1 cellular context compared by ENCODE assay signal in the genomic region with DNA sequence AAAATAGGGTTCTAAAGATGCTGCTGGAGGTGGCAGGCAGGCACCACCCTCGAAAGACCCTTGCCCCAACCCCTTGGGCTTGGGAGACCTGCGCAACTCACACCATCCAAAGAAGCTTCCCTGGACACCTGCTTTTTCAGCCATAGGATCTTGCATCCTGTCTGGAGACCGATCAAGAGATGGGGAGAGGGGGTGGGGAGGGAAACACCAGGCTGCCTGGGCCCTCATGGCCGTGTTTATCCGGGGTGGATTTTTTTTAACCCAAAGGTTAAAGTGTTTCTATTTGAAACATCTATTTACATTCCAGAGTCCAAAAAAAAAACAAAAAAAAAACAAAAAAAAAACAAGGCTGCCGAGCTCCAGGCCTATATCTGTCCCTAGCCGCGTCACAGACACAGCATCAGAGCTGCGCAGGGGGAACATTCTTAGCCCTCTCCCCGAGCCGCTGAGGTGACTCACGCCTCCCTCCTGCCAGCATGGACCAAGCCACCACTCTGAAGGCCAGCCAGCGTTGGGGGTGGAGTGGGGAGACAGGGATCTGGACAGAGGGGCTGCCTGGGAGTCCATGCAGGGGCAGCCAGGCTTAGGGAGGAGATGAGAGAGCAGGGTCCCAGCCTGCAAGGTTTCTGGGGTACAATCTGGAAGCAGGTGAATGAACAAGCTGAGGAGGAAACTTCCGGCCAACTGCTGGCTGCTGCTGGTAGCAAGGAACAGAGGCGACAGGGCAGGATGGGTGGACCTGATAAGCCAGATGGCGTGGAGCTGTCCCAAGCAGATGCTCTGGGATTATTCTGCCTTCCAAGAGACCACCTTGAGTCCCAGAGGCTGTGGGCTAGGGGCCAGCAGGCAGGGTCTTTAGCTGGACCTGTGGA.
TF ChIP-seq lines count a peak whose summit lies in the region.

No MANE protein-coding gene starts in this region.

TF ChIP-seq in HepG2, 621 proteins besides CTCF, POLR2A, EP300 and RAD21 (continued from another document and continues in another):
- TF ChIP-seq, protein P1, sequence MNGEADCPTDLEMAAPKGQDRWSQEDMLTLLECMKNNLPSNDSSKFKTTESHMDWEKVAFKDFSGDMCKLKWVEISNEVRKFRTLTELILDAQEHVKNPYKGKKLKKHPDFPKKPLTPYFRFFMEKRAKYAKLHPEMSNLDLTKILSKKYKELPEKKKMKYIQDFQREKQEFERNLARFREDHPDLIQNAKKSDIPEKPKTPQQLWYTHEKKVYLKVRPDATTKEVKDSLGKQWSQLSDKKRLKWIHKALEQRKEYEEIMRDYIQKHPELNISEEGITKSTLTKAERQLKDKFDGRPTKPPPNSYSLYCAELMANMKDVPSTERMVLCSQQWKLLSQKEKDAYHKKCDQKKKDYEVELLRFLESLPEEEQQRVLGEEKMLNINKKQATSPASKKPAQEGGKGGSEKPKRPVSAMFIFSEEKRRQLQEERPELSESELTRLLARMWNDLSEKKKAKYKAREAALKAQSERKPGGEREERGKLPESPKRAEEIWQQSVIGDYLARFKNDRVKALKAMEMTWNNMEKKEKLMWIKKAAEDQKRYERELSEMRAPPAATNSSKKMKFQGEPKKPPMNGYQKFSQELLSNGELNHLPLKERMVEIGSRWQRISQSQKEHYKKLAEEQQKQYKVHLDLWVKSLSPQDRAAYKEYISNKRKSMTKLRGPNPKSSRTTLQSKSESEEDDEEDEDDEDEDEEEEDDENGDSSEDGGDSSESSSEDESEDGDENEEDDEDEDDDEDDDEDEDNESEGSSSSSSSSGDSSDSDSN (CRISPR knock-in tag; IDR thresholded peaks at IDR 0.05) = peak; percentile 47; the same call in 1 of the 2 replicates
- TF ChIP-seq ZNF670 (CRISPR knock-in tag; IDR thresholded peaks at IDR 0.05; ENCODE audit: borderline replicate concordance) (peak; percentile 22; the same call in 1 of the 2 replicates), TEAD3 (CRISPR knock-in tag; optimal IDR thresholded peaks at IDR 0.05; ENCODE audit: borderline replicate concordance) (peak; percentile 98), ZKSCAN1 (IDR thresholded peaks at IDR 0.05; ENCODE audit: low read length) (no peak), SIX4 (CRISPR knock-in tag; IDR thresholded peaks at IDR 0.05) (peak; percentile 62; the same call in 1 of the 2 replicates), ATAD3A (CRISPR knock-in tag; IDR thresholded peaks at IDR 0.05) (no peak), FOXJ3 (CRISPR knock-in tag; IDR thresholded peaks at IDR 0.05; ENCODE audit: borderline replicate concordance) (peak; percentile 87; the same call in 1 of the 2 replicates), ZNF788 (CRISPR knock-in tag; IDR thresholded peaks at IDR 0.05; ENCODE audit: borderline replicate concordance) (peak; percentile 64; the same call in 1 of the 2 replicates), KLF13 (CRISPR knock-in tag; IDR thresholded peaks at IDR 0.05) (no peak), HIC2 (CRISPR knock-in tag; IDR thresholded peaks at IDR 0.05; ENCODE audit: low read depth) (0 out of 2 replicates have a peak, but pooled peaks have one; percentile 59), NFE2 (CRISPR knock-in tag; IDR thresholded peaks at IDR 0.05) (no peak), SIN3A (IDR thresholded peaks at IDR 0.05; ENCODE audit: borderline replicate concordance, low read depth, low read length) (peak; percentile 87), ZNF772 (CRISPR knock-in tag; IDR thresholded peaks at IDR 0.05) (peak; percentile 43; the same call in 1 of the 2 replicates), MXD4 (CRISPR knock-in tag; IDR thresholded peaks at IDR 0.05) (peak; percentile 87; the same call in 1 of the 2 replicates), TAF1 (CRISPR knock-in tag; IDR thresholded peaks at IDR 0.05) (peak; percentile 57; the same call in 1 of the 2 replicates), BORCS8-MEF2B (CRISPR knock-in tag; IDR thresholded peaks at IDR 0.05) (peak; percentile 23; the same call in 1 of the 2 replicates), FOXP1 (IDR thresholded peaks at IDR 0.05) (peak; percentile 88), FOXP1 (CRISPR knock-in tag; IDR thresholded peaks at IDR 0.05) (peak; percentile 92), ZNF792 (CRISPR knock-in tag; IDR thresholded peaks at IDR 0.05) (peak; percentile 86; the same call in 1 of the 2 replicates), RCOR2 (CRISPR knock-in tag; IDR thresholded peaks at IDR 0.05) (peak; percentile 81; the same call in 1 of the 2 replicates), SALL1 (CRISPR knock-in tag; IDR thresholded peaks at IDR 0.05) (peak; percentile 91), ZNF260 (CRISPR knock-in tag; IDR thresholded peaks at IDR 0.05; ENCODE audit: borderline replicate concordance, low read depth) (no peak), AKAP8 (CRISPR knock-in tag; IDR thresholded peaks at IDR 0.05) (peak; percentile 73), ZNF691 (CRISPR knock-in tag; IDR thresholded peaks at IDR 0.05; ENCODE audit: borderline replicate concordance, low read depth) (peak; percentile 74; the same call in 1 of the 2 replicates), NCOA1 (CRISPR knock-in tag; IDR thresholded peaks at IDR 0.05) (no peak), TCF7 (IDR thresholded peaks at IDR 0.05; ENCODE audit: low read depth) (peak; percentile 52; the same call in 1 of the 2 replicates), KDM2A (CRISPR knock-in tag; IDR thresholded peaks at IDR 0.05; ENCODE audit: borderline replicate concordance, low read depth) (peak; percentile 71), ZFY (CRISPR knock-in tag; IDR thresholded peaks at IDR 0.05) (peak; percentile 47; the same call in 1 of the 2 replicates), ZNF230 (CRISPR knock-in tag; IDR thresholded peaks at IDR 0.05) (peak; percentile 96), XRCC5 (optimal IDR thresholded peaks at IDR 0.05; ENCODE audit: low read length) (peak; percentile 59), ZBED4 (CRISPR knock-in tag; IDR thresholded peaks at IDR 0.05; ENCODE audit: borderline replicate concordance) (peak; percentile 30; the same call in 1 of the 2 replicates), AHR (CRISPR knock-in tag; IDR thresholded peaks at IDR 0.05) (peak; percentile 25; the same call in 1 of the 2 replicates), TBL1XR1 (IDR thresholded peaks at IDR 0.05; ENCODE audit: borderline replicate concordance, low read length, partially characterized antibody) (peak; percentile 85), CEBPG (CRISPR knock-in tag; IDR thresholded peaks at IDR 0.05) (peak; percentile 42), ZNF225 (CRISPR knock-in tag; IDR thresholded peaks at IDR 0.05) (no peak), ESRRA (CRISPR knock-in tag; IDR thresholded peaks at IDR 0.05; ENCODE audit: low read depth) (peak; percentile 82), ZNF790 (CRISPR knock-in tag; IDR thresholded peaks at IDR 0.05; ENCODE audit: borderline replicate concordance) (peak; percentile 15; the same call in 1 of the 2 replicates), TBX2 (CRISPR knock-in tag; IDR thresholded peaks at IDR 0.05; ENCODE audit: borderline replicate concordance) (peak; percentile 64; the same call in 1 of the 2 replicates), PHF21A (CRISPR knock-in tag; IDR thresholded peaks at IDR 0.05) (peak; percentile 99), GABPA (IDR thresholded peaks at IDR 0.05; ENCODE audit: low read depth, low read length) (no peak), GABPA (CRISPR knock-in tag; IDR thresholded peaks at IDR 0.05; ENCODE audit: low read depth) (peak; percentile 55), HNRNPL (IDR thresholded peaks at IDR 0.05; ENCODE audit: low read depth, low read length) (peak; percentile 63; the same call in 1 of the 2 replicates), GFI1 (CRISPR knock-in tag; IDR thresholded peaks at IDR 0.05; ENCODE audit: borderline replicate concordance) (peak; percentile 36; the same call in 1 of the 2 replicates), ZFX (CRISPR knock-in tag; IDR thresholded peaks at IDR 0.05; ENCODE audit: low read depth) (peak; percentile 89), SIN3B (IDR thresholded peaks at IDR 0.05; ENCODE audit: low read length) (peak; percentile 47), ZNF652 (CRISPR knock-in tag; IDR thresholded peaks at IDR 0.05; ENCODE audit: borderline replicate concordance, low read depth) (peak; percentile 66; the same call in 1 of the 2 replicates)
- TF ChIP-seq, protein P2, sequence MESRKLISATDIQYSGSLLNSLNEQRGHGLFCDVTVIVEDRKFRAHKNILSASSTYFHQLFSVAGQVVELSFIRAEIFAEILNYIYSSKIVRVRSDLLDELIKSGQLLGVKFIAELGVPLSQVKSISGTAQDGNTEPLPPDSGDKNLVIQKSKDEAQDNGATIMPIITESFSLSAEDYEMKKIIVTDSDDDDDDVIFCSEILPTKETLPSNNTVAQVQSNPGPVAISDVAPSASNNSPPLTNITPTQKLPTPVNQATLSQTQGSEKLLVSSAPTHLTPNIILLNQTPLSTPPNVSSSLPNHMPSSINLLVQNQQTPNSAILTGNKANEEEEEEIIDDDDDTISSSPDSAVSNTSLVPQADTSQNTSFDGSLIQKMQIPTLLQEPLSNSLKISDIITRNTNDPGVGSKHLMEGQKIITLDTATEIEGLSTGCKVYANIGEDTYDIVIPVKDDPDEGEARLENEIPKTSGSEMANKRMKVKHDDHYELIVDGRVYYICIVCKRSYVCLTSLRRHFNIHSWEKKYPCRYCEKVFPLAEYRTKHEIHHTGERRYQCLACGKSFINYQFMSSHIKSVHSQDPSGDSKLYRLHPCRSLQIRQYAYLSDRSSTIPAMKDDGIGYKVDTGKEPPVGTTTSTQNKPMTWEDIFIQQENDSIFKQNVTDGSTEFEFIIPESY (CRISPR knock-in tag; IDR thresholded peaks at IDR 0.05) = peak; percentile 43; the same call in 1 of the 2 replicates
- TF ChIP-seq, protein P3, sequence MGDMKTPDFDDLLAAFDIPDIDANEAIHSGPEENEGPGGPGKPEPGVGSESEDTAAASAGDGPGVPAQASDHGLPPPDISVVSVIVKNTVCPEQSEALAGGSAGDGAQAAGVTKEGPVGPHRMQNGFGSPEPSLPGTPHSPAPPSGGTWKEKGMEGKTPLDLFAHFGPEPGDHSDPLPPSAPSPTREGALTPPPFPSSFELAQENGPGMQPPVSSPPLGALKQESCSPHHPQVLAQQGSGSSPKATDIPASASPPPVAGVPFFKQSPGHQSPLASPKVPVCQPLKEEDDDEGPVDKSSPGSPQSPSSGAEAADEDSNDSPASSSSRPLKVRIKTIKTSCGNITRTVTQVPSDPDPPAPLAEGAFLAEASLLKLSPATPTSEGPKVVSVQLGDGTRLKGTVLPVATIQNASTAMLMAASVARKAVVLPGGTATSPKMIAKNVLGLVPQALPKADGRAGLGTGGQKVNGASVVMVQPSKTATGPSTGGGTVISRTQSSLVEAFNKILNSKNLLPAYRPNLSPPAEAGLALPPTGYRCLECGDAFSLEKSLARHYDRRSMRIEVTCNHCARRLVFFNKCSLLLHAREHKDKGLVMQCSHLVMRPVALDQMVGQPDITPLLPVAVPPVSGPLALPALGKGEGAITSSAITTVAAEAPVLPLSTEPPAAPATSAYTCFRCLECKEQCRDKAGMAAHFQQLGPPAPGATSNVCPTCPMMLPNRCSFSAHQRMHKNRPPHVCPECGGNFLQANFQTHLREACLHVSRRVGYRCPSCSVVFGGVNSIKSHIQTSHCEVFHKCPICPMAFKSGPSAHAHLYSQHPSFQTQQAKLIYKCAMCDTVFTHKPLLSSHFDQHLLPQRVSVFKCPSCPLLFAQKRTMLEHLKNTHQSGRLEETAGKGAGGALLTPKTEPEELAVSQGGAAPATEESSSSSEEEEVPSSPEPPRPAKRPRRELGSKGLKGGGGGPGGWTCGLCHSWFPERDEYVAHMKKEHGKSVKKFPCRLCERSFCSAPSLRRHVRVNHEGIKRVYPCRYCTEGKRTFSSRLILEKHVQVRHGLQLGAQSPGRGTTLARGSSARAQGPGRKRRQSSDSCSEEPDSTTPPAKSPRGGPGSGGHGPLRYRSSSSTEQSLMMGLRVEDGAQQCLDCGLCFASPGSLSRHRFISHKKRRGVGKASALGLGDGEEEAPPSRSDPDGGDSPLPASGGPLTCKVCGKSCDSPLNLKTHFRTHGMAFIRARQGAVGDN (CRISPR knock-in tag; IDR thresholded peaks at IDR 0.05) = peak; percentile 96
